Comparison of ENCODE assay signal across 17 cellular contexts in genomic region chr7:96449094-96449493, GRCh38.
DNase-seq lines count a peak whose midpoint lies in the region; ATAC-seq, FAIRE-seq and TF ChIP-seq lines count a peak whose summit lies in the region.
"Had no signal": no experiment of that assay in that cellular context is flagged by ENCODE, and none has a peak within 500 bp of the region (broad histone marks: within the 10 kb centered on the region; RNA-seq: fewer than 3 reads in every experiment).

No MANE protein-coding gene starts in this region.

- no peak overlapping the region for H3K56ac ChIP-seq in mesendoderm (ENCODE audit: low read length)

- BruUV-seq in K562 (replicated peaks; lab: Mats Ljungman, UMichigan): no TSS peak
- BruUV-seq in OCI-LY7 (replicated peaks; lab: Mats Ljungman, UMichigan): no TSS peak

- H3K79me2 ChIP-seq in K562 (ENCODE audit: control insufficient read depth, insufficient read depth, low read length) (no peaks in the 10 kb centered on the region), mesendoderm (ENCODE audit: control insufficient read depth, insufficient read depth, low read length) (no peaks in the 10 kb centered on the region), OCI-LY7 (ENCODE audit: insufficient read depth, low read depth, low read length) (no peaks in the 10 kb centered on the region)

- H3K9me1 ChIP-seq in K562 (ENCODE audit: control insufficient read depth, insufficient read depth, low read length): no peaks in the 10 kb centered on the region

- no peak overlapping the region for H3K4ac ChIP-seq in mesendoderm (ENCODE audit: low read depth, low read length)

- H3K36me3 ChIP-seq in HAP-1 (replicated peaks) (no peaks in the 10 kb centered on the region), K562 (ENCODE audit: control insufficient read depth, insufficient read depth, low read length) (no peaks in the 10 kb centered on the region), mesendoderm (ENCODE audit: control insufficient read depth, insufficient read depth, low read length) (no peaks in the 10 kb centered on the region), OCI-LY7 (ENCODE audit: insufficient read depth, low read length) (no peaks in the 10 kb centered on the region), adrenal gland (replicated peaks in 1 of 2) (no peaks in the 10 kb centered on the region)

- H3K79me1 ChIP-seq in mesendoderm (ENCODE audit: low read length): no peaks in the 10 kb centered on the region

- H3K27me3 ChIP-seq in HAP-1 (ENCODE audit: low read depth) (no peaks in the 10 kb centered on the region), K562 (ENCODE audit: control insufficient read depth in 2 of 2, insufficient read depth in 2 of 2, low read length in 2 of 2) (peaks cover 0 to 15% of the 10 kb centered on the region in 2 experiments; a peak in 3 of 5 replicates), mesendoderm (ENCODE audit: insufficient read depth, low read length, poor library complexity) (no peaks in the 10 kb centered on the region), adrenal gland (no peaks in the 10 kb centered on the region)

- DNase-seq in ELF-1 (ENCODE audit: low read depth, low spot score) (peak; percentile 46), HAP-1 (ENCODE audit: low spot score in 2 of 2) (peak; percentile 86 to 96), K562 (ENCODE audit: extremely low read depth in 1 of 4, low spot score in 3 of 4) (no peak), mesendoderm (peak; percentile 3), OCI-LY7 (ENCODE audit: low spot score) (no peak), adrenal gland (no peak)
- DNase-seq: Caco-2; CD8-positive, alpha-beta memory T cell; DMS53; GM23248; HCEC 1CT; HFFc6 had no signal

- no peak overlapping the region for H4K8ac ChIP-seq in mesendoderm (ENCODE audit: low read depth, low read length)

- no peak overlapping the region for H2BK15ac ChIP-seq in mesendoderm (replicated peaks; ENCODE audit: low read depth)

- H3K4me3 ChIP-seq in HAP-1 (no peak overlapping the region), K562 (no peak overlapping the region), mesendoderm (ENCODE audit: low read length) (no peak overlapping the region), OCI-LY7 (ENCODE audit: low read depth, low read length, poor library complexity, severe bottlenecking) (no peak overlapping the region), adrenal gland (no peak overlapping the region)
- H3K4me3 ChIP-seq: GM12878, GM23248 had no signal

- POLR2A ChIA-PET in K562 (lab: Yijun Ruan, JAX) (no interaction called here), OCI-LY7 (lab: Charles Lee) (no interaction called here)

- no peak for TF ChIP-seq EP300 in K562 (IDR thresholded peaks at IDR 0.05; ENCODE audit: low read length)

- intact Hi-C loops in K562 (cut with micrococcal nuclease) (no loop called here), OCI-LY7 (cut with micrococcal nuclease; ENCODE audit: unreplicated experiment) (no loop called here), adrenal gland (cut with DNase I) (no loop called here)

- no peak overlapping the region for H3K18ac ChIP-seq in mesendoderm (ENCODE audit: low read length)

- no peaks in the 10 kb centered on the region for H3K9me3 ChIP-seq in HAP-1
- no peaks in the 10 kb centered on the region for H3K9me3 ChIP-seq in K562 (replicated peaks; ENCODE audit: control insufficient read depth, insufficient read depth, low read depth, low read length)
- no peaks in the 10 kb centered on the region for H3K9me3 ChIP-seq in OCI-LY7 (ENCODE audit: low read length)
- no peaks in the 10 kb centered on the region for H3K9me3 ChIP-seq in adrenal gland (replicated peaks in 1 of 3)
- H3K9me3 ChIP-seq: Caco-2 had no signal

- no peak for TF ChIP-seq POLR2A in K562 (conservative IDR thresholded peaks at IDR 0.05)
- TF ChIP-seq POLR2A in adrenal gland (IDR thresholded peaks at IDR 0.05): no peak

- ATAC-seq in K562 (no peak), GM19395 (IDR thresholded peaks at IDR 0.05; ENCODE audit: unreplicated experiment) (no peak)
- ATAC-seq: GM12878 had no signal

- H2AK5ac ChIP-seq in mesendoderm (ENCODE audit: low read length): no peak overlapping the region

- no peak overlapping the region for H2AFZ ChIP-seq in K562 (ENCODE audit: low read depth, low read length)
- H2AFZ ChIP-seq in OCI-LY7 (ENCODE audit: low read length): no peak overlapping the region
- H2AFZ ChIP-seq: GM23248 had no signal

- H3K23ac ChIP-seq in mesendoderm (ENCODE audit: low read length): no peak overlapping the region

- no peaks in the 10 kb centered on the region for H3K9me2 ChIP-seq in OCI-LY7 (ENCODE audit: insufficient read depth, low read length)

- no peak for TF ChIP-seq RAD21 in K562 (CRISPR knock-in tag; conservative IDR thresholded peaks at IDR 0.05 in 1 of 2, IDR thresholded peaks at IDR 0.05 in 1 of 2)

- no peak overlapping the region for H3K27ac ChIP-seq in K562 (ENCODE audit: extremely low read depth, low read depth, low read length)
- H3K27ac ChIP-seq in mesendoderm (ENCODE audit: low read depth, low read length): no peak overlapping the region
- H3K27ac ChIP-seq in OCI-LY7 (ENCODE audit: low read depth, low read length, poor library complexity, severe bottlenecking): no peak overlapping the region
- no peak overlapping the region for H3K27ac ChIP-seq in adrenal gland
- H3K27ac ChIP-seq: GM23248, HL-60 had no signal

- no peak for FAIRE-seq in K562 (lab: Jason Lieb, UNC)
- FAIRE-seq: A204.1, GM12878, GM18507 had no signal

- CTCF ChIA-PET in K562 (lab: Yijun Ruan, JAX; ENCODE audit: low intra/inter-chr PET ratio): no interaction called here
- CTCF ChIA-PET in OCI-LY7 (lab: Charles Lee; ENCODE audit: unreplicated experiment): no interaction called here

- WGBS in K562 (ENCODE audit: insufficient coverage, low coverage, missing lambda C conversion rate): 0% methylated on average over 4 of the region's 4 CpGs
- WGBS in mesendoderm (ENCODE audit: extremely low coverage, insufficient coverage, low lambda C conversion rate): no CpG with 5 or more reads among the region's 4 CpGs
- 74 to 91% (median 82%) methylated on average over 4 of the region's 4 CpGs for WGBS in adrenal gland, 4 donors

- peaks cover 20% of the 10 kb centered on the region for H3K4me1 ChIP-seq in HAP-1
- H3K4me1 ChIP-seq in K562 (replicated peaks in 1 of 2; ENCODE audit: control insufficient read depth in 2 of 2, insufficient read depth in 2 of 2, low read length in 2 of 2): no peaks in the 10 kb centered on the region
- no peaks in the 10 kb centered on the region for H3K4me1 ChIP-seq in mesendoderm (ENCODE audit: control insufficient read depth, low read depth, low read length)
- H3K4me1 ChIP-seq in OCI-LY7 (ENCODE audit: insufficient read depth, low read length, poor library complexity, severe bottlenecking): no peaks in the 10 kb centered on the region
- H3K4me1 ChIP-seq in adrenal gland (replicated peaks in 1 of 2): no peaks in the 10 kb centered on the region
- H3K4me1 ChIP-seq: Caco-2 had no signal

- in situ Hi-C loops in HAP-1 (cut with MboI; ENCODE audit: low sequenced_read_pairs) (no loop called here), K562 (cut with MboI) (no loop called here)

- no peak for TF ChIP-seq CTCF in K562 (IDR thresholded peaks at IDR 0.05 in 2 of 3, conservative IDR thresholded peaks at IDR 0.05 in 1 of 3; ENCODE audit: insufficient read depth in 2 of 3, low read depth in 1 of 3, low read length in 3 of 3)
- no peak for TF ChIP-seq CTCF in OCI-LY7 (conservative IDR thresholded peaks at IDR 0.05; ENCODE audit: low read length)
- TF ChIP-seq CTCF in adrenal gland (IDR thresholded peaks at IDR 0.05): no peak

- H3K9ac ChIP-seq in K562 (ENCODE audit: insufficient read depth in 1 of 2, low read depth in 2 of 2, low read length in 2 of 2) (no peak overlapping the region), mesendoderm (ENCODE audit: low read length) (no peak overlapping the region)
- H3K9ac ChIP-seq: GM23248 had no signal

- H3K4me2 ChIP-seq in K562 (ENCODE audit: insufficient read depth, low read length) (no peak overlapping the region), mesendoderm (ENCODE audit: low read length) (no peak overlapping the region), OCI-LY7 (ENCODE audit: low read length) (no peak overlapping the region)

- no peak overlapping the region for H2BK120ac ChIP-seq in mesendoderm (ENCODE audit: low read depth, low read length)

- H4K5ac ChIP-seq in mesendoderm (ENCODE audit: low read length): no peak overlapping the region

- no peak overlapping the region for H2BK5ac ChIP-seq in mesendoderm (ENCODE audit: low read length)

- no peaks in the 10 kb centered on the region for H4K20me1 ChIP-seq in K562 (replicated peaks; ENCODE audit: control insufficient read depth, insufficient read depth, low read length)
- no peaks in the 10 kb centered on the region for H4K20me1 ChIP-seq in OCI-LY7 (ENCODE audit: insufficient read depth, low read length)

TF ChIP-seq in K562, 482 proteins besides CTCF, POLR2A, EP300 and RAD21:
- TF ChIP-seq CTBP1 (IDR thresholded peaks at IDR 0.05; ENCODE audit: borderline replicate concordance) (no peak), TRIM25 (IDR thresholded peaks at IDR 0.05; ENCODE audit: borderline replicate concordance) (no peak), PKNOX1 (IDR thresholded peaks at IDR 0.05) (peak; percentile 47), NR1H2 (CRISPR knock-in tag; IDR thresholded peaks at IDR 0.05) (no peak)

Comparison
In these comparisons a context has a peak if more than half of its experiments do, and no peak if none do; other contexts are left out.
1. DNase-seq: peak in ELF-1 (single experiment), HAP-1 (2 of 2) and mesendoderm (single experiment); none in K562 (0 of 4), OCI-LY7 (single experiment) and adrenal gland (0 of 7).